ENCODE assay signal across 12 cellular contexts in the genomic region with DNA sequence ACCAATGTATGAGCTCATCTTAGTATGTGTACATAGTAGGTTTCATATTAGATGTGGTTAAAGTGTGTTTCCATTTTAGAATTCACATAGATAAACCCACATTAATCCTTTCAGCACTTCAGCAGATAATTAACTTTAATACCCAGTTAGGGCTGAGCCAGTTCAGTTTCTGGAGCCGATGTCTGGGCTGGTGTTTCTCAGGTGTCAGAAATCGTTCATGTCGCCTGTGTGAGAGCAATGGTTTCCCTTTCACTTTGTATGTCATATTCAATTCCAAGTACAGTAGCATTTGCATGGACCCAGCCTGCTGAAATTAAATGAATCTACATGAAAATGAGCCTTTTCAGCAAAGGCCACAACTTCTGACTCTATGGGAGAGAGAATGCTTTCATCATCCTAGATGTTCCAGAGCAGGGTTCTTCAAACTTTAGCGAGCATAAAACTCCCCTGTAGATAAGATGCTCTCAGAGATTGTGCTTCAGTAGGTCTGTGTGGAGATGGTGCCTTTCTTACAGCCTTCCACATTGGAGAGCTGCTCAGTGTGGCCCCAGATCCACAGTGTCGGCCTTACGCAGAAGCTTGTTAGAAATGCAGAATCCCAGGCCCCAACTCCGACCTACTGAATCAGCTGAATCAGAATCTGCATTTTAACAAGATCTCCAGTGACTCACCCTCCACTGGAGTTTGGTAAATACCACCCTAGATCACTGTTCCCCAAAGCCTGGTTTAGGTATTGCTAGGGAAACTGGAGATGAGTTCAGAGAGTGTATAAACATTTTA. TPM values are rescaled to one million over a fixed set of nuclear protein-coding genes. Genes with fewer than 3 reads are reported as not detected.
DNase-seq lines count a peak whose midpoint lies in the region; ATAC-seq and TF ChIP-seq lines count a peak whose summit lies in the region.
"Had no signal": no experiment of that assay in that cellular context is flagged by ENCODE, and none has a peak within 500 bp of the region (broad histone marks: within the 10 kb centered on the region; RNA-seq: fewer than 3 reads in every experiment).

No MANE protein-coding gene starts in this region.

- H3K27me3 Mint-ChIP-seq in T-helper 2 cell treated with Interferon-gamma antibody and Interleukin-4, amounts not matched to agents 5 μg/mL and 100 μg/mL, for 36 hours (ENCODE audit: low read depth) = peaks cover 10% of the 10 kb centered on the region
- peaks cover 3% of the 10 kb centered on the region for H3K27me3 Mint-ChIP-seq in neural progenitor cell (ENCODE audit: insufficient read depth, low read depth)

- no peak overlapping the region for H2AFZ ChIP-seq in neural progenitor cell (replicated peaks)

- no peak overlapping the region for H3K9ac ChIP-seq in neural progenitor cell

- H3K79me2 ChIP-seq in neural progenitor cell (ENCODE audit: low read depth) = no peaks in the 10 kb centered on the region

- DNase-seq in D341Med (ENCODE audit: low spot score) (peak; percentile 61), neural progenitor cell (ENCODE audit: low spot score) (no peak), ureter (ENCODE audit: low spot score) (no peak), ecto neural progenitor cell (ENCODE audit: low spot score) (no peak), germinal center (ENCODE audit: low spot score) (no peak)
- no peak for DNase-seq in T-helper 2 cell treated with Interferon-gamma antibody and Interleukin-4, amounts not matched to agents 5 μg/mL and 100 μg/mL, for 36 hours (ENCODE audit: low spot score)
- DNase-seq: occipital lobe had no signal

- peak; percentile 91 for ATAC-seq in GM19043 (IDR thresholded peaks at IDR 0.05; ENCODE audit: low read depth, unreplicated experiment)
- ATAC-seq in HG02970 (IDR thresholded peaks at IDR 0.05; ENCODE audit: low FRiP score, unreplicated experiment) = peak; percentile 82

- H3K4me3 Mint-ChIP-seq in T-helper 2 cell treated with Interferon-gamma antibody and Interleukin-4, amounts not matched to agents 5 μg/mL and 100 μg/mL, for 36 hours = peak overlapping the region; percentile 42
- no peak overlapping the region for H3K4me3 Mint-ChIP-seq in neural progenitor cell

- no peak for TF ChIP-seq CTCF in neural progenitor cell (IDR thresholded peaks at IDR 0.05)

- no peaks in the 10 kb centered on the region for H3K4me1 ChIP-seq in neural progenitor cell
- H3K4me1 ChIP-seq: SJSA1 had no signal

- H3K27ac ChIP-seq in neural progenitor cell = no peak overlapping the region
- H3K27ac ChIP-seq: SJSA1 had no signal

- H3K36me3 Mint-ChIP-seq in T-helper 2 cell treated with Interferon-gamma antibody and Interleukin-4, amounts not matched to agents 5 μg/mL and 100 μg/mL, for 36 hours (ENCODE audit: low read depth) = no peaks in the 10 kb centered on the region
- H3K36me3 Mint-ChIP-seq in neural progenitor cell = no peaks in the 10 kb centered on the region

- H4K20me1 ChIP-seq in neural progenitor cell (ENCODE audit: low read depth) = no peaks in the 10 kb centered on the region

- no peaks in the 10 kb centered on the region for H3F3A ChIP-seq in neural progenitor cell (ENCODE audit: low read depth)

- H3K27me3 ChIP-seq in neural progenitor cell = no peaks in the 10 kb centered on the region

- no peaks in the 10 kb centered on the region for H3K9me3 ChIP-seq in neural progenitor cell (ENCODE audit: low read depth)
- H3K9me3 ChIP-seq: SJSA1 had no signal

- peaks cover 4% of the 10 kb centered on the region for H3K4me1 Mint-ChIP-seq in T-helper 2 cell treated with Interferon-gamma antibody and Interleukin-4, amounts not matched to agents 5 μg/mL and 100 μg/mL, for 36 hours (ENCODE audit: low read depth)
- H3K4me1 Mint-ChIP-seq in neural progenitor cell = no peaks in the 10 kb centered on the region

- H3K9me3 Mint-ChIP-seq in T-helper 2 cell treated with Interferon-gamma antibody and Interleukin-4, amounts not matched to agents 5 μg/mL and 100 μg/mL, for 36 hours = no peaks in the 10 kb centered on the region
- no peaks in the 10 kb centered on the region for H3K9me3 Mint-ChIP-seq in neural progenitor cell

- H3K27ac Mint-ChIP-seq in T-helper 2 cell treated with Interferon-gamma antibody and Interleukin-4, amounts not matched to agents 5 μg/mL and 100 μg/mL, for 36 hours = no peak overlapping the region
- no peak overlapping the region for H3K27ac Mint-ChIP-seq in neural progenitor cell

- no peak overlapping the region for H3K4me3 ChIP-seq in neural progenitor cell
- H3K4me3 ChIP-seq: SJSA1 had no signal

- no peaks in the 10 kb centered on the region for H3K36me3 ChIP-seq in neural progenitor cell
- H3K36me3 ChIP-seq: SJSA1 had no signal

- H3K4me2 ChIP-seq in neural progenitor cell = no peak overlapping the region

RNA-seq across cellular contexts. Expression of a gene that starts 19.6 kb away (rescaled TPM):
- total RNA-seq in neural progenitor cell (ENCODE audit: low replicate concordance) (5.2 and 5.5 TPM in 2 replicates), ureter (2.3 TPM)
- total RNA-seq: Daoy, glomerular endothelial cell, SJSA1 had no signal
